Comparison of ENCODE assay signal across 1 cellular context in the genomic region with DNA sequence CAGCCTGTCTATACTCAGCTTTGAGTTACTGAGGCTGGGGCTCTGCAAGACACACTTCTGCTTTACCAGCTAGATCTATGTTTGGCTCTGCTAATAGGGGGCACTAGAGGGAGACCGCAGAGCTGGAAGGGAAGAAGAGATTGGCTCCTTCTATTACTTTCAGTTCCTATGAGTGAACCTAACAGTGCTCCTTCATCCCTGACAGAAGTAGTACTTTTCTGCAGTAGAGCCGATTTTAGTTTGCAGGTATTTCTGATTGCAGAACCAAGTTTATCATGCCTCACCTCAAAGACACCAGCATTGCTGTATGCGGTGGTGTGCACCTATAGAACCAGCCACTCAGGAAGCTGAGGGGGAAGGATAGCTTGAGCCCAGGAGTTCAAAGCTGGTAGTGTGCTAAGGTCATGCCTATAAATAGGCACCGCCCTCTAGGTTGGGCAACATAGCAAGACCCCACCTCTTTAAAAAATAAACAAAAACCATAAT.
TF ChIP-seq lines count a peak whose summit lies in the region.

No MANE protein-coding gene starts in this region.

TF ChIP-seq in GM12878, 131 proteins besides CTCF, POLR2A, EP300 and RAD21:
- TF ChIP-seq SMARCA5 (IDR thresholded peaks at IDR 0.05) (peak; percentile 81; the same call in 1 of the 2 replicates), ASH2L (IDR thresholded peaks at IDR 0.05; ENCODE audit: borderline replicate concordance, low read depth) (no peak), TCF3 (IDR thresholded peaks at IDR 0.05; ENCODE audit: borderline replicate concordance, insufficient read depth, low read depth, low read length) (no peak), IKZF2 (IDR thresholded peaks at IDR 0.05) (peak; percentile 65 to 66; a peak in 3 of 4 replicates), PAX5 (IDR thresholded peaks at IDR 0.05; ENCODE audit: borderline replicate concordance, low read depth, low read length) (peak; percentile 47; the same call in 1 of the 2 replicates), SPI1 (IDR thresholded peaks at IDR 0.05; ENCODE audit: borderline replicate concordance, insufficient read depth, low read depth, low read length) (peak; percentile 89), BHLHE40 (IDR thresholded peaks at IDR 0.05; ENCODE audit: borderline replicate concordance in 1 of 2, low read depth in 2 of 2, low read length in 1 of 2) (peak in 1 of 2 experiments; percentile 18; a peak in 1 of 4 replicates), TCF12 (IDR thresholded peaks at IDR 0.05; ENCODE audit: low read depth, low read length) (no peak), SMC3 (IDR thresholded peaks at IDR 0.05; ENCODE audit: borderline replicate concordance, low read length) (peak; percentile 27; the same call in 1 of the 2 replicates), BMI1 (IDR thresholded peaks at IDR 0.05; ENCODE audit: borderline replicate concordance) (no peak), PML (IDR thresholded peaks at IDR 0.05; ENCODE audit: low read length) (no peak), POU2F2 (IDR thresholded peaks at IDR 0.05; ENCODE audit: borderline replicate concordance, low read depth, low read length) (0 out of 3 replicates have a peak, but pooled peaks have one; percentile 23), NR2F1 (conservative IDR thresholded peaks at IDR 0.05) (peak; percentile 48; the same call in 1 of the 2 replicates), BCL11A (IDR thresholded peaks at IDR 0.05; ENCODE audit: low read depth, low read length) (no peak), NR2C2 (IDR thresholded peaks at IDR 0.05; ENCODE audit: borderline replicate concordance, control insufficient read depth, insufficient read length, low read depth) (no peak), ZNF24 (IDR thresholded peaks at IDR 0.05) (0 out of 2 replicates have a peak, but pooled peaks have one; percentile 22), ZBED1 (IDR thresholded peaks at IDR 0.05; ENCODE audit: borderline replicate concordance) (no peak), ZNF384 (IDR thresholded peaks at IDR 0.05; ENCODE audit: borderline replicate concordance, low read depth, low read length) (no peak), DPF2 (IDR thresholded peaks at IDR 0.05) (peak; percentile 63; the same call in 1 of the 2 replicates), FOXM1 (IDR thresholded peaks at IDR 0.05; ENCODE audit: low read depth, low read length) (no peak), RUNX3 (IDR thresholded peaks at IDR 0.05; ENCODE audit: low read length) (peak; percentile 95), MTA3 (IDR thresholded peaks at IDR 0.05; ENCODE audit: borderline replicate concordance, low read length) (0 out of 2 replicates have a peak, but pooled peaks have one; percentile 28), MEF2A (IDR thresholded peaks at IDR 0.05; ENCODE audit: insufficient read depth, low read depth, low read length) (no peak), ETV6 (conservative IDR thresholded peaks at IDR 0.05 in 1 of 2, IDR thresholded peaks at IDR 0.05 in 1 of 2; ENCODE audit: borderline replicate concordance in 1 of 2, low read depth in 1 of 2) (peak in 1 of 2 experiments; percentile 40; a peak in 1 of 4 replicates), MTA2 (IDR thresholded peaks at IDR 0.05; ENCODE audit: low read depth) (peak; percentile 48), RAD51 (IDR thresholded peaks at IDR 0.05) (no peak), PKNOX1 (IDR thresholded peaks at IDR 0.05) (peak; percentile 40; the same call in 1 of the 2 replicates), FOS (IDR thresholded peaks at IDR 0.05; ENCODE audit: borderline replicate concordance, extremely low read depth, insufficient read length) (no peak), CBFB (IDR thresholded peaks at IDR 0.05; ENCODE audit: low read depth) (peak; percentile 85), EED (IDR thresholded peaks at IDR 0.05; ENCODE audit: low read depth) (peak; percentile 52; the same call in 1 of the 2 replicates), RCOR1 (conservative IDR thresholded peaks at IDR 0.05; ENCODE audit: low read depth, low read length) (0 out of 2 replicates have a peak, but pooled peaks have one; percentile 37), IKZF1 (conservative IDR thresholded peaks at IDR 0.05) (peak; percentile 61; the same call in 1 of the 2 replicates), POLR2AphosphoS5 (IDR thresholded peaks at IDR 0.05; ENCODE audit: low read length) (no peak), MEF2B (IDR thresholded peaks at IDR 0.05; ENCODE audit: partially characterized antibody, poor library complexity, severe bottlenecking) (peak; percentile 53), IRF4 (IDR thresholded peaks at IDR 0.05; ENCODE audit: low read depth, low read length) (peak; percentile 77), NBN (IDR thresholded peaks at IDR 0.05) (peak; percentile 60; the same call in 1 of the 2 replicates)
- TF ChIP-seq, protein P1, sequence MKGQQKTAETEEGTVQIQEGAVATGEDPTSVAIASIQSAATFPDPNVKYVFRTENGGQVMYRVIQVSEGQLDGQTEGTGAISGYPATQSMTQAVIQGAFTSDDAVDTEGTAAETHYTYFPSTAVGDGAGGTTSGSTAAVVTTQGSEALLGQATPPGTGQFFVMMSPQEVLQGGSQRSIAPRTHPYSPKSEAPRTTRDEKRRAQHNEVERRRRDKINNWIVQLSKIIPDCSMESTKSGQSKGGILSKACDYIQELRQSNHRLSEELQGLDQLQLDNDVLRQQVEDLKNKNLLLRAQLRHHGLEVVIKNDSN (IDR thresholded peaks at IDR 0.05; ENCODE audit: borderline replicate concordance, extremely low read length, insufficient read depth, low read depth, low read length): no peak
TF ChIP-seq in GM12878: peak in this region for 22.
